ENCODE assay signal across 1 cellular context in the genomic region with DNA sequence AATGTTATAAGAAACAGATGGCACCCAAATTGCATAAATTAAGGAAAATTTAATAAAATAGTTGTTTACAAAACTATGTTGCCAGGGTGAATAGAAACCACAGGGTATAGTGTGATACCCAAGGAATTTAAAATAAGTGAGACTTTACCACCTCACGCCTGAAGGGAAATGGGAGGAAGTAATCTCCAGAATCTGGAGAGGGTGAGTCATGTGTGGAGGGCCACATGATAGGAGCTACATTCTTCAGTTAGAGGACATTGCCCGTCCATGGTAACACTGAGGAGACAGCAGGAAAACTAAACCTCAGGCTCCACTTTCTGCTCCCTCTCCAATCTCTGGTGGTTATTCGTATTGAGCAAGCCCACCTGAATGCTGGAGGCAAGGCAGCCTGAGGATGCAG.
TF ChIP-seq lines count a peak whose summit lies in the region.

No MANE protein-coding gene starts in this region.

TF ChIP-seq in GM23338, 12 proteins besides CTCF, POLR2A, EP300 and RAD21 (continued from another document):
- TF ChIP-seq, protein P1, sequence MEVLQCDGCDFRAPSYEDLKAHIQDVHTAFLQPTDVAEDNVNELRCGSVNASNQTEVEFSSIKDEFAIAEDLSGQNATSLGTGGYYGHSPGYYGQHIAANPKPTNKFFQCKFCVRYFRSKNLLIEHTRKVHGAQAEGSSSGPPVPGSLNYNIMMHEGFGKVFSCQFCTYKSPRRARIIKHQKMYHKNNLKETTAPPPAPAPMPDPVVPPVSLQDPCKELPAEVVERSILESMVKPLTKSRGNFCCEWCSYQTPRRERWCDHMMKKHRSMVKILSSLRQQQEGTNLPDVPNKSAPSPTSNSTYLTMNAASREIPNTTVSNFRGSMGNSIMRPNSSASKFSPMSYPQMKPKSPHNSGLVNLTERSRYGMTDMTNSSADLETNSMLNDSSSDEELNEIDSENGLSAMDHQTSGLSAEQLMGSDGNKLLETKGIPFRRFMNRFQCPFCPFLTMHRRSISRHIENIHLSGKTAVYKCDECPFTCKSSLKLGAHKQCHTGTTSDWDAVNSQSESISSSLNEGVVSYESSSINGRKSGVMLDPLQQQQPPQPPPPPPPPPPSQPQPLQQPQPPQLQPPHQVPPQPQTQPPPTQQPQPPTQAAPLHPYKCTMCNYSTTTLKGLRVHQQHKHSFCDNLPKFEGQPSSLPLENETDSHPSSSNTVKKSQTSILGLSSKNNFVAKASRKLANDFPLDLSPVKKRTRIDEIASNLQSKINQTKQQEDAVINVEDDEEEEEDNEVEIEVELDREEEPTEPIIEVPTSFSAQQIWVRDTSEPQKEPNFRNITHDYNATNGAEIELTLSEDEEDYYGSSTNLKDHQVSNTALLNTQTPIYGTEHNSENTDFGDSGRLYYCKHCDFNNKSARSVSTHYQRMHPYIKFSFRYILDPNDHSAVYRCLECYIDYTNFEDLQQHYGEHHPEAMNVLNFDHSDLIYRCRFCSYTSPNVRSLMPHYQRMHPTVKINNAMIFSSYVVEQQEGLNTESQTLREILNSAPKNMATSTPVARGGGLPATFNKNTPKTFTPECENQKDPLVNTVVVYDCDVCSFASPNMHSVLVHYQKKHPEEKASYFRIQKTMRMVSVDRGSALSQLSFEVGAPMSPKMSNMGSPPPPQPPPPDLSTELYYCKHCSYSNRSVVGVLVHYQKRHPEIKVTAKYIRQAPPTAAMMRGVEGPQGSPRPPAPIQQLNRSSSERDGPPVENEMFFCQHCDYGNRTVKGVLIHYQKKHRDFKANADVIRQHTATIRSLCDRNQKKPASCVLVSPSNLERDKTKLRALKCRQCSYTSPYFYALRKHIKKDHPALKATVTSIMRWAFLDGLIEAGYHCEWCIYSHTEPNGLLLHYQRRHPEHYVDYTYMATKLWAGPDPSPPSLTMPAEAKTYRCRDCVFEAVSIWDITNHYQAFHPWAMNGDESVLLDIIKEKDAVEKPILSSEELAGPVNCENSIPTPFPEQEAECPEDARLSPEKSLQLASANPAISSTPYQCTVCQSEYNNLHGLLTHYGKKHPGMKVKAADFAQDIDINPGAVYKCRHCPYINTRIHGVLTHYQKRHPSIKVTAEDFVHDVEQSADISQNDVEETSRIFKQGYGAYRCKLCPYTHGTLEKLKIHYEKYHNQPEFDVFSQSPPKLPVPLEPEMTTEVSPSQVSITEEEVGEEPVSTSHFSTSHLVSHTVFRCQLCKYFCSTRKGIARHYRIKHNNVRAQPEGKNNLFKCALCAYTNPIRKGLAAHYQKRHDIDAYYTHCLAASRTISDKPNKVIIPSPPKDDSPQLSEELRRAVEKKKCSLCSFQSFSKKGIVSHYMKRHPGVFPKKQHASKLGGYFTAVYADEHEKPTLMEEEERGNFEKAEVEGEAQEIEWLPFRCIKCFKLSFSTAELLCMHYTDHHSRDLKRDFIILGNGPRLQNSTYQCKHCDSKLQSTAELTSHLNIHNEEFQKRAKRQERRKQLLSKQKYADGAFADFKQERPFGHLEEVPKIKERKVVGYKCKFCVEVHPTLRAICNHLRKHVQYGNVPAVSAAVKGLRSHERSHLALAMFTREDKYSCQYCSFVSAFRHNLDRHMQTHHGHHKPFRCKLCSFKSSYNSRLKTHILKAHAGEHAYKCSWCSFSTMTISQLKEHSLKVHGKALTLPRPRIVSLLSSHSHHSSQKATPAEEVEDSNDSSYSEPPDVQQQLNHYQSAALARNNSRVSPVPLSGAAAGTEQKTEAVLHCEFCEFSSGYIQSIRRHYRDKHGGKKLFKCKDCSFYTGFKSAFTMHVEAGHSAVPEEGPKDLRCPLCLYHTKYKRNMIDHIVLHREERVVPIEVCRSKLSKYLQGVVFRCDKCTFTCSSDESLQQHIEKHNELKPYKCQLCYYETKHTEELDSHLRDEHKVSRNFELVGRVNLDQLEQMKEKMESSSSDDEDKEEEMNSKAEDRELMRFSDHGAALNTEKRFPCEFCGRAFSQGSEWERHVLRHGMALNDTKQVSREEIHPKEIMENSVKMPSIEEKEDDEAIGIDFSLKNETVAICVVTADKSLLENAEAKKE (CRISPR knock-in tag; IDR thresholded peaks at IDR 0.05) = no peak
- TF ChIP-seq NANOG (IDR thresholded peaks at IDR 0.05; ENCODE audit: borderline replicate concordance) (no peak), EZH2phosphoT487 (IDR thresholded peaks at IDR 0.05; ENCODE audit: unreplicated experiment) (no peak), ZNF114 (CRISPR knock-in tag; IDR thresholded peaks at IDR 0.05) (no peak)
